25 cellular contexts compared by ENCODE assay signal in genomic region chrX:148457279-148457678, GRCh38. TPM values are rescaled to one million over a fixed set of nuclear protein-coding genes. Genes with fewer than 3 reads are reported as not detected.
DNase-seq lines count a peak whose midpoint lies in the region; ATAC-seq, FAIRE-seq and TF ChIP-seq lines count a peak whose summit lies in the region.
"Had no signal": no experiment of that assay in that cellular context is flagged by ENCODE, and none has a peak within 500 bp of the region (broad histone marks: within the 10 kb centered on the region; RNA-seq: fewer than 3 reads in every experiment).

No MANE protein-coding gene starts in this region.

- intact Hi-C loops in activated B cell treated with CpG ODN at 0.5 μM for 24 hours (cut with micrococcal nuclease) = no loop called here

- H3K4me3 Mint-ChIP-seq in activated B cell treated with CpG ODN at 0.5 μM for 24 hours (no peak overlapping the region), endothelial cell (ENCODE audit: unreplicated experiment) (no peak overlapping the region)
- H3K4me3 Mint-ChIP-seq: central memory CD8-positive, alpha-beta T cell; HFFc6; mesothelial cell of epicardium had no signal

- H3K27ac Mint-ChIP-seq in activated B cell treated with CpG ODN at 0.5 μM for 24 hours = peak overlapping the region; percentile 21
- no peak overlapping the region for H3K27ac Mint-ChIP-seq in endothelial cell (ENCODE audit: unreplicated experiment)
- H3K27ac Mint-ChIP-seq: HFFc6, mesothelial cell of epicardium had no signal

- no peaks in the 10 kb centered on the region for H3K4me1 ChIP-seq in osteoblast (ENCODE audit: insufficient read depth, low read length)
- H3K4me1 ChIP-seq: gastroesophageal sphincter had no signal

- H3K9me3 ChIP-seq in osteoblast (ENCODE audit: low read depth, low read length) = no peaks in the 10 kb centered on the region
- H3K9me3 ChIP-seq: gastroesophageal sphincter had no signal

- TF ChIP-seq CTCF in activated B cell treated with CpG ODN at 0.5 μM for 24 hours (IDR thresholded peaks at IDR 0.05) (no peak), endothelial cell (IDR thresholded peaks at IDR 0.05; ENCODE audit: unreplicated experiment) (no peak), osteoblast (IDR thresholded peaks at IDR 0.05; ENCODE audit: extremely low read depth, low read depth, low read length) (no peak)

- H2AFZ ChIP-seq in osteoblast (ENCODE audit: low read length) = no peak overlapping the region

- DNase-seq in GM18507 (ENCODE audit: extremely low spot score, insufficient read length, low read depth) (no peak), activated B cell treated with CpG ODN at 0.5 μM for 24 hours (no peak), middle frontal gyrus (ENCODE audit: extremely low spot score, low spot score) (no peak), NCI-H2171 treated with DMSO at 0.1 percent for 48 hours (lab: John Stamatoyannopoulos, UW) (no peak), endothelial cell (ENCODE audit: low spot score) (no peak), osteoblast (ENCODE audit: insufficient read length, low spot score, missing footprints) (no peak)
- DNase-seq: activated CD4-positive, alpha-beta T cell treated with anti-CD3 and anti-CD28 coated beads for 48 hours; activated CD8-positive, alpha-beta memory T cell treated with anti-CD3 and anti-CD28 coated beads, Interleukin-2, amount 50 U/mL, for 48 hours; activated gamma-delta T cell treated with Interleukin-2 at 50 U/mL for 16 hours; amniotic stem cell; GDM1; HFFc6; IMR-90; MV-4-11; NCI-H2029; NCI-H524; retina; stimulated activated CD4-positive, alpha-beta T cell treated with anti-CD3 and anti-CD28 coated beads, Interleukin-12 subunit alpha, Interleukin-12 subunit beta, amount 100 ng/mL, for 4 hours; T1000 had no signal

- H3K79me2 ChIP-seq in osteoblast (ENCODE audit: insufficient read depth, low read length) = no peaks in the 10 kb centered on the region

- no peak overlapping the region for H3K4me2 ChIP-seq in osteoblast (ENCODE audit: insufficient read depth, low read length)

- no peak overlapping the region for H3K4me3 ChIP-seq in osteoblast (ENCODE audit: insufficient read depth, low read length)
- H3K4me3 ChIP-seq: gastroesophageal sphincter had no signal

- POLR2A ChIA-PET in activated B cell treated with CpG ODN at 0.5 μM for 24 hours (lab: Charles Lee) = no interaction called here

- no peaks in the 10 kb centered on the region for H3K27me3 ChIP-seq in osteoblast (ENCODE audit: insufficient read depth, low read length)
- H3K27me3 ChIP-seq: gastroesophageal sphincter had no signal

- FAIRE-seq in GM18507 (lab: Jason Lieb, UNC) = peak; percentile 69
- FAIRE-seq: D721Med had no signal

- H3K4me1 Mint-ChIP-seq in activated B cell treated with CpG ODN at 0.5 μM for 24 hours (peaks cover 38% of the 10 kb centered on the region), endothelial cell (ENCODE audit: unreplicated experiment) (no peaks in the 10 kb centered on the region)
- H3K4me1 Mint-ChIP-seq: central memory CD8-positive, alpha-beta T cell; mesothelial cell of epicardium had no signal

- no peak overlapping the region for H3K27ac ChIP-seq in osteoblast (ENCODE audit: low read depth, low read length)
- H3K27ac ChIP-seq: gastroesophageal sphincter had no signal

- CTCF ChIA-PET in activated B cell treated with CpG ODN at 0.5 μM for 24 hours (lab: Charles Lee) = no interaction called here

- no peaks in the 10 kb centered on the region for H4K20me1 ChIP-seq in osteoblast (ENCODE audit: insufficient read depth, low read length)

- H3K36me3 Mint-ChIP-seq in activated B cell treated with CpG ODN at 0.5 μM for 24 hours (ENCODE audit: low read depth) (no peaks in the 10 kb centered on the region), endothelial cell (ENCODE audit: low read depth, unreplicated experiment) (no peaks in the 10 kb centered on the region)
- H3K36me3 Mint-ChIP-seq: mesothelial cell of epicardium had no signal

- H3K27me3 Mint-ChIP-seq in activated B cell treated with CpG ODN at 0.5 μM for 24 hours (no peaks in the 10 kb centered on the region), endothelial cell (ENCODE audit: unreplicated experiment) (no peaks in the 10 kb centered on the region)
- H3K27me3 Mint-ChIP-seq: central memory CD8-positive, alpha-beta T cell had no signal

- peak; percentile 50 for ATAC-seq in GM21381 (IDR thresholded peaks at IDR 0.05; ENCODE audit: unreplicated experiment)
- peak; percentile 54 for ATAC-seq in HG03457 (IDR thresholded peaks at IDR 0.05; ENCODE audit: unreplicated experiment)
- no peak for ATAC-seq in activated B cell treated with CpG ODN at 0.5 μM for 24 hours (ENCODE audit: low read depth)
- ATAC-seq: gastroesophageal sphincter had no signal

- H3K9me3 Mint-ChIP-seq in activated B cell treated with CpG ODN at 0.5 μM for 24 hours = no peaks in the 10 kb centered on the region
- no peaks in the 10 kb centered on the region for H3K9me3 Mint-ChIP-seq in endothelial cell (ENCODE audit: unreplicated experiment)
- H3K9me3 Mint-ChIP-seq: central memory CD8-positive, alpha-beta T cell had no signal

- no peaks in the 10 kb centered on the region for H3K36me3 ChIP-seq in osteoblast (ENCODE audit: insufficient read depth, low read length)
- H3K36me3 ChIP-seq: gastroesophageal sphincter had no signal

RNA-seq across cellular contexts. Expression of gene AFF2, which starts 43.1 kb away (rescaled TPM):
- total RNA-seq in activated B cell treated with CpG ODN at 0.5 μM for 24 hours (2.8 and 3.4 TPM in 2 replicates), endothelial cell (ENCODE audit: unreplicated experiment) (9.3 TPM), osteoblast (10.0 and 10.9 TPM in 2 replicates)
- total RNA-seq: HFFc6 had no signal
